Comparison of ENCODE assay signal across 8 cellular contexts in genomic region chr22:29765905-29766631, GRCh38. TPM values are rescaled to one million over a fixed set of nuclear protein-coding genes. Genes with fewer than 3 reads are reported as not detected.
A peak's percentile ranks its signal among the peaks of the same experiment; 100 is the strongest.
DNase-seq lines count a peak whose midpoint lies in the region; ATAC-seq and TF ChIP-seq lines count a peak whose summit lies in the region.

No MANE protein-coding gene starts in this region.

- no peaks in the 10 kb centered on the region for H3K27me3 Mint-ChIP-seq in activated T-helper 2 cell treated with anti-CD3 and anti-CD28 coated beads, Interferon-gamma antibody, Interleukin-2, Interleukin-4, amounts not matched to agents 10 μg/mL and 5 μg/mL and 100 μg/mL, durations not matched to agents 14 hours and 24 hours and 36 hours (ENCODE audit: low read depth)

- peaks cover 27% of the 10 kb centered on the region for H3K36me3 Mint-ChIP-seq in activated T-helper 2 cell treated with anti-CD3 and anti-CD28 coated beads, Interferon-gamma antibody, Interleukin-2, Interleukin-4, amounts not matched to agents 10 μg/mL and 5 μg/mL and 100 μg/mL, durations not matched to agents 14 hours and 24 hours and 36 hours (ENCODE audit: low read depth)

- TF ChIP-seq CTCF in BE2C (IDR thresholded peaks at IDR 0.05; ENCODE audit: low read depth, low read length): no peak

- H3K4me3 Mint-ChIP-seq in activated T-helper 2 cell treated with anti-CD3 and anti-CD28 coated beads, Interferon-gamma antibody, Interleukin-2, Interleukin-4, amounts not matched to agents 10 μg/mL and 5 μg/mL and 100 μg/mL, durations not matched to agents 14 hours and 24 hours and 36 hours (ENCODE audit: low read depth): peak overlapping the region; percentile 97

- H3K27ac ChIP-seq in iPS DF 6.9 (ENCODE audit: low read length): no peak overlapping the region

- intact Hi-C loops in activated T-helper 2 cell treated with anti-CD3 and anti-CD28 coated beads, Interferon-gamma antibody, Interleukin-2, Interleukin-4, amounts not matched to agents 10 μg/mL and 5 μg/mL and 100 μg/mL, durations not matched to agents 14 hours and 24 hours and 36 hours (cut with micrococcal nuclease): no loop called here

- no CpG with 5 or more reads among the region's 15 CpGs for WGBS in iPS DF 6.9 (ENCODE audit: insufficient coverage, insufficient read length)

- H3K27me3 ChIP-seq in BE2C (no peaks in the 10 kb centered on the region), iPS DF 6.9 (ENCODE audit: control insufficient read depth, insufficient read depth, low read length) (no peaks in the 10 kb centered on the region)

- peaks cover 21% of the 10 kb centered on the region for H3K4me1 Mint-ChIP-seq in activated T-helper 2 cell treated with anti-CD3 and anti-CD28 coated beads, Interferon-gamma antibody, Interleukin-2, Interleukin-4, amounts not matched to agents 10 μg/mL and 5 μg/mL and 100 μg/mL, durations not matched to agents 14 hours and 24 hours and 36 hours (ENCODE audit: low read depth)

- no peaks in the 10 kb centered on the region for H3K4me1 ChIP-seq in BE2C
- 0 out of 2 replicates have a peak, but pooled peaks cover 2% of the 10 kb centered on the region for H3K4me1 ChIP-seq in iPS DF 6.9 (ENCODE audit: control insufficient read depth, insufficient read depth, low read length)

- H3K4me3 ChIP-seq in BE2C (ENCODE audit: low read depth, low read length): peak overlapping the region; percentile 96
- peak overlapping the region; percentile 100 for H3K4me3 ChIP-seq in Jurkat, Clone E6-1 (ENCODE audit: low read length)
- H3K4me3 ChIP-seq in iPS DF 6.9 (ENCODE audit: low read length): peak overlapping the region; percentile 43; the same call in 1 of the 2 replicates

- H3K36me3 ChIP-seq in BE2C: peaks cover 28% of the 10 kb centered on the region
- H3K36me3 ChIP-seq in iPS DF 6.9 (ENCODE audit: control insufficient read depth, insufficient read depth, low read length): no peaks in the 10 kb centered on the region; the same call in 1 of the 2 replicates

- peak overlapping the region; percentile 76 for H3K27ac Mint-ChIP-seq in activated T-helper 2 cell treated with anti-CD3 and anti-CD28 coated beads, Interferon-gamma antibody, Interleukin-2, Interleukin-4, amounts not matched to agents 10 μg/mL and 5 μg/mL and 100 μg/mL, durations not matched to agents 14 hours and 24 hours and 36 hours

- H3K9me3 ChIP-seq in BE2C: no peaks in the 10 kb centered on the region
- H3K9me3 ChIP-seq in iPS DF 6.9 (ENCODE audit: control insufficient read depth, insufficient read depth, low read length): no peaks in the 10 kb centered on the region

- no peaks in the 10 kb centered on the region for H3K9me3 Mint-ChIP-seq in activated T-helper 2 cell treated with anti-CD3 and anti-CD28 coated beads, Interferon-gamma antibody, Interleukin-2, Interleukin-4, amounts not matched to agents 10 μg/mL and 5 μg/mL and 100 μg/mL, durations not matched to agents 14 hours and 24 hours and 36 hours

- no peak for DNase-seq in BE2C
- no peak for DNase-seq in Jurkat, Clone E6-1 (ENCODE audit: low read depth, low spot score)
- peak; percentile 14 for DNase-seq in activated T-helper 2 cell treated with anti-CD3 and anti-CD28 coated beads, Interferon-gamma antibody, Interleukin-2, Interleukin-4, amounts not matched to agents 10 μg/mL and 5 μg/mL and 100 μg/mL, durations not matched to agents 14 hours and 24 hours and 36 hours (ENCODE audit: low spot score)
- no peak for DNase-seq in iPS DF 6.9 (ENCODE audit: low read depth, low spot score)
- peak; percentile 46 for DNase-seq in stimulated activated CD4-positive, alpha-beta T cell treated with anti-CD3 and anti-CD28 coated beads, Interleukin-15, amount 100 ng/mL, for 24 hours
- DNase-seq in pons (ENCODE audit: low spot score): no peak
- DNase-seq in NCI-H2107 (lab: John Stamatoyannopoulos, UW): no peak

- peak; percentile 18 for ATAC-seq in GM19397 (IDR thresholded peaks at IDR 0.05; ENCODE audit: unreplicated experiment)

RNA-seq across cellular contexts. Expression of gene ZMAT5, which starts 0.7 kb away (rescaled TPM):
- 49.6 TPM for polyA plus RNA-seq in BE2C (2012; ENCODE audit: insufficient read depth, insufficient read length, low read depth)
- polyA plus RNA-seq in Jurkat, Clone E6-1 (2012; ENCODE audit: insufficient read depth, insufficient read length): 45.1 TPM
- total RNA-seq in activated T-helper 2 cell treated with anti-CD3 and anti-CD28 coated beads, Interferon-gamma antibody, Interleukin-2, Interleukin-4, amounts not matched to agents 10 μg/mL and 5 μg/mL and 100 μg/mL, durations not matched to agents 14 hours and 24 hours and 36 hours: 26.0 and 26.9 TPM in 2 replicates

RNA-seq across cellular contexts. Expression of gene UQCR10, which starts 1.1 kb away (rescaled TPM):
- polyA plus RNA-seq in BE2C (2012; ENCODE audit: insufficient read depth, insufficient read length, low read depth): 801 TPM
- polyA plus RNA-seq in Jurkat, Clone E6-1 (2012; ENCODE audit: insufficient read depth, insufficient read length): 281 TPM
- 87.7 and 92.4 TPM in 2 replicates for total RNA-seq in activated T-helper 2 cell treated with anti-CD3 and anti-CD28 coated beads, Interferon-gamma antibody, Interleukin-2, Interleukin-4, amounts not matched to agents 10 μg/mL and 5 μg/mL and 100 μg/mL, durations not matched to agents 14 hours and 24 hours and 36 hours

RNA-seq across cellular contexts. Expression of gene CABP7, which starts 46.3 kb away (rescaled TPM):
- 0.79 TPM for polyA plus RNA-seq in BE2C (2012; ENCODE audit: insufficient read depth, insufficient read length, low read depth)
- polyA plus RNA-seq in Jurkat, Clone E6-1 (2012; ENCODE audit: insufficient read depth, insufficient read length): not detected
- total RNA-seq in activated T-helper 2 cell treated with anti-CD3 and anti-CD28 coated beads, Interferon-gamma antibody, Interleukin-2, Interleukin-4, amounts not matched to agents 10 μg/mL and 5 μg/mL and 100 μg/mL, durations not matched to agents 14 hours and 24 hours and 36 hours: 0.05 TPM in 1 of 2 replicates, not detected in the other

Comparison
In these comparisons a context has a peak if more than half of its experiments do, and no peak if none do; other contexts are left out.
1. DNase-seq: peak in activated T-helper 2 cell treated with anti-CD3 and anti-CD28 coated beads, Interferon-gamma antibody, Interleukin-2, Interleukin-4, amounts not matched to agents 10 μg/mL and 5 μg/mL and 100 μg/mL, durations not matched to agents 14 hours and 24 hours and 36 hours (single experiment) and stimulated activated CD4-positive, alpha-beta T cell treated with anti-CD3 and anti-CD28 coated beads, Interleukin-15, amount 100 ng/mL, for 24 hours (single experiment); none in BE2C (single experiment), Jurkat, Clone E6-1 (single experiment), iPS DF 6.9 (single experiment), pons (single experiment) and NCI-H2107 (single experiment).
2. H3K4me3 ChIP-seq: peak in every context shown above with its lines; median percentile 100 in Jurkat, Clone E6-1; 96 in BE2C; 43 in iPS DF 6.9.